In genomic region chr22:40406063-40406890, GRCh38 we compare ENCODE assay signal across 30 cellular contexts. TPM values are rescaled to one million over a fixed set of nuclear protein-coding genes. Genes with fewer than 3 reads are reported as not detected.
DNase-seq lines count a peak whose midpoint lies in the region; ATAC-seq, FAIRE-seq and TF ChIP-seq lines count a peak whose summit lies in the region.
"Had no signal": no experiment of that assay in that cellular context is flagged by ENCODE, and none has a peak within 500 bp of the region (broad histone marks: within the 10 kb centered on the region; RNA-seq: fewer than 3 reads in every experiment).

No MANE protein-coding gene starts in this region.

- no peak overlapping the region for H2BK20ac ChIP-seq in IMR-90 (ENCODE audit: low read depth, low read length)

- H3K9me3 ChIP-seq in IMR-90 (ENCODE audit: control insufficient read depth, insufficient read depth, low read length) (no peaks in the 10 kb centered on the region), lower lobe of right lung (no peaks in the 10 kb centered on the region), HepG2 (ENCODE audit: low read length) (no peaks in the 10 kb centered on the region)
- H3K9me3 ChIP-seq: A549; BLaER1 treated with 17β-estradiol and CSF1 and Interleukin-3, amounts not matched to agents 10 nM and 100 nM; Caco-2 had no signal

- H2AK5ac ChIP-seq in IMR-90 (ENCODE audit: low read depth, low read length) = no peak overlapping the region

- H3K4me2 ChIP-seq in IMR-90 (ENCODE audit: low read depth, low read length) (no peak overlapping the region), HepG2 (ENCODE audit: low read depth, low read length) (no peak overlapping the region)
- H3K4me2 ChIP-seq: A549 had no signal

- H2BK120ac ChIP-seq in IMR-90 (ENCODE audit: low read depth, low read length) = no peak overlapping the region

- peaks cover 28% of the 10 kb centered on the region for H4K20me1 ChIP-seq in IMR-90 (ENCODE audit: insufficient read depth, low read length)
- H4K20me1 ChIP-seq in HepG2 (ENCODE audit: insufficient read depth, low read length) = no peaks in the 10 kb centered on the region

- BruUV-seq in IMR-90 (replicated peaks; lab: Mats Ljungman, UMichigan) = no TSS peak
- no TSS peak for BruUV-seq in HepG2 (replicated peaks; lab: Mats Ljungman, UMichigan)

- no peak overlapping the region for H3K56ac ChIP-seq in IMR-90 (ENCODE audit: extremely low read depth, insufficient read depth, low read length)

- H4K5ac ChIP-seq in IMR-90 (ENCODE audit: low read depth, low read length) = no peak overlapping the region

- H2AK9ac ChIP-seq in IMR-90 (replicated peaks; ENCODE audit: low read depth, low read length, poor library complexity) = peak overlapping the region; percentile 9

- H2AFZ ChIP-seq in IMR-90 (replicated peaks; ENCODE audit: low read length, poor library complexity) (peak overlapping the region; percentile 63), HepG2 (ENCODE audit: low read length) (no peak overlapping the region)

- TF ChIP-seq POLR2A in IMR-90 (IDR thresholded peaks at IDR 0.05; ENCODE audit: low read depth, low read length) = no peak
- TF ChIP-seq POLR2A in HepG2 (IDR thresholded peaks at IDR 0.05; ENCODE audit: insufficient read depth in 1 of 2, low read depth in 2 of 2, low read length in 2 of 2) = no peak

- TF ChIP-seq RAD21 in IMR-90 (IDR thresholded peaks at IDR 0.05; ENCODE audit: low read length) (no peak), HepG2 (CRISPR knock-in tag; IDR thresholded peaks at IDR 0.05) (no peak)

- 92% methylated on average over 16 of the region's 31 CpGs; no CpG with 5 or more reads in 1 of the 2 experiments for WGBS in IMR-90 (ENCODE audit: extremely low coverage in 2 of 2, insufficient read length in 1 of 2), 2 experiments
- WGBS in HepG2 (ENCODE audit: low lambda C conversion rate) = 96% methylated on average over 18 of the region's 31 CpGs

- H3K23ac ChIP-seq in IMR-90 (ENCODE audit: low read depth, low read length) = no peak overlapping the region

- H3K27me3 ChIP-seq in IMR-90 (ENCODE audit: control insufficient read depth, insufficient read depth, low read length) (no peaks in the 10 kb centered on the region), lower lobe of right lung (ENCODE audit: low read depth) (no peaks in the 10 kb centered on the region), HepG2 (ENCODE audit: control insufficient read depth in 1 of 2, insufficient read depth in 2 of 2, low read length in 2 of 2) (no peaks in the 10 kb centered on the region)
- H3K27me3 ChIP-seq: BLaER1 treated with 17β-estradiol and CSF1 and Interleukin-3, amounts not matched to agents 10 nM and 100 nM had no signal

- H3K36me3 ChIP-seq in IMR-90 (ENCODE audit: control insufficient read depth, insufficient read depth, low read length) = peaks cover 88% of the 10 kb centered on the region
- peaks cover 99% of the 10 kb centered on the region for H3K36me3 ChIP-seq in lower lobe of right lung
- peaks cover 12 to 30% of the 10 kb centered on the region in 2 experiments for H3K36me3 ChIP-seq in HepG2 (replicated peaks in 1 of 2; ENCODE audit: control insufficient read depth in 1 of 2, insufficient read depth in 2 of 2, low read length in 2 of 2)

- intact Hi-C loops in IMR-90 (cut with micrococcal nuclease) (no loop called here), lower lobe of right lung (cut with DNase I) (no loop called here), sciatic nerve (cut with DNase I) (no loop called here), HepG2 (cut with micrococcal nuclease; ENCODE audit: unreplicated experiment) (no loop called here)

- dilution Hi-C loops in IMR-90 (cut with HindIII; ENCODE audit: low sequenced_read_pairs, unreplicated experiment) = no loop called here

- in situ Hi-C loops in IMR-90 (cut with MboI; ENCODE audit: low sequenced_read_pairs) = no loop called here
- in situ Hi-C loops in HepG2 (cut with HindIII; ENCODE audit: extremely low pct_ligation_motif_present, low pct_unique_long_range_greater_than_20kb) = no loop called here

- no peaks in the 10 kb centered on the region for H3K79me2 ChIP-seq in HepG2 (ENCODE audit: insufficient read depth, low read length)

- TF ChIP-seq CTCF in IMR-90 (conservative IDR thresholded peaks at IDR 0.05; ENCODE audit: low read depth, low read length) = no peak
- no peak for TF ChIP-seq CTCF in RWPE1 (conservative IDR thresholded peaks at IDR 0.05; ENCODE audit: low read depth)
- no peak for TF ChIP-seq CTCF in lower lobe of right lung (IDR thresholded peaks at IDR 0.05)
- TF ChIP-seq CTCF in HepG2 (CRISPR knock-in tag; IDR thresholded peaks at IDR 0.05) = no peak

- no peak overlapping the region for H3K27ac ChIP-seq in IMR-90 (ENCODE audit: insufficient read depth, low read length)
- H3K27ac ChIP-seq in RWPE1 = peak overlapping the region; percentile 65; the same call in 1 of the 2 replicates
- H3K27ac ChIP-seq in lower lobe of right lung = no peak overlapping the region
- H3K27ac ChIP-seq in HepG2 (ENCODE audit: extremely low read length, insufficient read depth, low read length) = no peak overlapping the region

- H2BK5ac ChIP-seq in IMR-90 (ENCODE audit: low read depth, low read length, poor library complexity, severe bottlenecking) = no peak overlapping the region

- H3K9ac ChIP-seq in IMR-90 (ENCODE audit: low read depth, low read length) (no peak overlapping the region), HepG2 (ENCODE audit: insufficient read depth, low read depth, low read length) (no peak overlapping the region)
- H3K9ac ChIP-seq: BLaER1 treated with 17β-estradiol and CSF1 and Interleukin-3, amounts not matched to agents 10 nM and 100 nM had no signal

- no peak for ATAC-seq in IMR-90 (ENCODE audit: low read depth)
- no peak for ATAC-seq in lower lobe of right lung
- ATAC-seq in sciatic nerve = no peak
- ATAC-seq in HepG2 = no peak
- ATAC-seq in HG02970 (IDR thresholded peaks at IDR 0.05; ENCODE audit: low FRiP score, unreplicated experiment) = no peak
- ATAC-seq in HG02642 (IDR thresholded peaks at IDR 0.05; ENCODE audit: poor library complexity, unreplicated experiment) = no peak
- ATAC-seq: HCT116, PC-3 had no signal

- no peak overlapping the region for H2BK15ac ChIP-seq in IMR-90 (ENCODE audit: low read depth, low read length)

- H3K4ac ChIP-seq in IMR-90 (ENCODE audit: low read depth, low read length) = no peak overlapping the region

- no peak for TF ChIP-seq EP300 in HepG2 (IDR thresholded peaks at IDR 0.05; ENCODE audit: low read depth in 2 of 2, low read length in 2 of 2)
- TF ChIP-seq EP300 in HepG2 (CRISPR knock-in tag; IDR thresholded peaks at IDR 0.05; ENCODE audit: borderline replicate concordance) = no peak

- DNase-seq in IMR-90 (no peak), RWPE1 (ENCODE audit: low spot score) (no peak), lower lobe of right lung (peak; percentile 25), sciatic nerve (ENCODE audit: low spot score) (peak; percentile 51), HepG2 (ENCODE audit: low spot score) (no peak), hepatic stellate cell (ENCODE audit: low spot score) (no peak)
- DNase-seq: AML-193; Caco-2; CD4-positive, alpha-beta memory T cell; EL; GDM1; KG1; MM.1S; NCI-H1417; NCI-H1694; NCI-H2029 treated with DMSO at 0.1 percent for 48 hours; NCI-H446 treated with DMSO at 0.1 percent for 48 hours; NCI-H526; NCI-H82; NK-92 treated with Interleukin-12 subunit alpha and Interleukin-12 subunit beta, amount 100 ng/mL, for 24 hours; PC-3; SHP77 had no signal

- POLR2A ChIA-PET in IMR-90 (lab: Charles Lee; ENCODE audit: unreplicated experiment) (no interaction called here), RWPE1 (lab: Yijun Ruan, JAX; ENCODE audit: low non-redundant PET) (no interaction called here), HepG2 (lab: Yijun Ruan, JAX) (no interaction called here)

- H4K91ac ChIP-seq in IMR-90 (ENCODE audit: insufficient read depth, low read depth, low read length) = no peak overlapping the region

- peaks cover 13% of the 10 kb centered on the region; the same call in 1 of the 2 replicates for H3K9me1 ChIP-seq in IMR-90 (ENCODE audit: insufficient read depth, low read length)

- peaks cover 3% of the 10 kb centered on the region; the same call in 1 of the 2 replicates for H3K4me1 ChIP-seq in IMR-90 (ENCODE audit: control insufficient read depth, insufficient read depth, low read length)
- peaks cover 10% of the 10 kb centered on the region for H3K4me1 ChIP-seq in lower lobe of right lung
- H3K4me1 ChIP-seq in HepG2 (ENCODE audit: insufficient read depth, low read length) = no peaks in the 10 kb centered on the region
- H3K4me1 ChIP-seq: Caco-2 had no signal

- H4K8ac ChIP-seq in IMR-90 (ENCODE audit: low read depth in 2 of 2, low read length in 2 of 2) = no peak overlapping the region

- H3K18ac ChIP-seq in IMR-90 (ENCODE audit: low read depth, low read length) = no peak overlapping the region

- CTCF ChIA-PET in IMR-90 (lab: Yijun Ruan, JAX) (no interaction called here), RWPE1 (lab: Yijun Ruan, JAX) (no interaction called here), HepG2 (lab: Yijun Ruan, JAX; ENCODE audit: low intra/inter-chr PET ratio, low total read pairs) (no interaction called here)

- H3K4me3 ChIP-seq in IMR-90 (ENCODE audit: insufficient read depth, low read depth, low read length) (no peak overlapping the region), lower lobe of right lung (no peak overlapping the region), HepG2 (replicated peaks in 1 of 3; ENCODE audit: insufficient read depth in 1 of 3, low read depth in 2 of 3, low read length in 3 of 3) (no peak overlapping the region)
- H3K4me3 ChIP-seq: A549; BLaER1 treated with 17β-estradiol and CSF1 and Interleukin-3, amounts not matched to agents 10 nM and 100 nM had no signal

- FAIRE-seq in HepG2 (lab: Jason Lieb, UNC) = no peak
- FAIRE-seq: A549, GM12891, GM19239, H1 had no signal

- H3K14ac ChIP-seq in IMR-90 (replicated peaks; ENCODE audit: low read depth, low read length) = no peak overlapping the region

- peaks cover 31 to 45% of the 10 kb centered on the region in 2 experiments for H3K79me1 ChIP-seq in IMR-90 (ENCODE audit: low read depth in 1 of 2, low read length in 2 of 2)

RNA-seq across cellular contexts. Expression of gene SGSM3, which starts 35.9 kb away (rescaled TPM):
- 36.4 and 47.5 TPM in 2 replicates for total RNA-seq in IMR-90 (2012; rRNA removed)
- polyA plus RNA-seq in IMR-90 (2012; rRNA removed) = 90.1 and 97.4 TPM in 2 replicates
- 53.3 and 63.2 TPM in 2 replicates for polyA plus RNA-seq in IMR-90 (2012; cell fraction: cytosol; rRNA removed)
- polyA plus RNA-seq in IMR-90 (2012; cell fraction: nucleus; rRNA removed; ENCODE audit: low replicate concordance) = 505 and 1,239 TPM in 2 replicates
- total RNA-seq in lower lobe of right lung = 80.3 TPM
- total RNA-seq in sciatic nerve = 55.9 TPM
- 10.8 and 15.7 TPM in 2 replicates for total RNA-seq in HepG2 (2016; rRNA removed; fragmentation: Illumina TruSeq; extraction: Trizol)
- total RNA-seq in HepG2 (2016; cell fraction: cytosol; rRNA removed; fragmentation: Illumina TruSeq; extraction: Trizol; ENCODE audit: low read depth) = 12.7 and 13.4 TPM in 2 replicates
- total RNA-seq in HepG2 (2016; cell fraction: insoluble cytoplasmic fraction; rRNA removed; fragmentation: Illumina TruSeq; extraction: Trizol) = 8.1 and 17.9 TPM in 2 replicates
- total RNA-seq in HepG2 (2016; cell fraction: membrane; rRNA removed; fragmentation: Illumina TruSeq; extraction: Trizol) = 12.6 and 12.7 TPM in 2 replicates
- 18.0 and 19.9 TPM in 2 replicates for total RNA-seq in HepG2 (2016; cell fraction: nucleus; rRNA removed; fragmentation: Illumina TruSeq; extraction: Trizol)
- polyA plus RNA-seq in HepG2 (2011; rRNA removed) = 23.8 and 30.6 TPM in 2 replicates
- polyA plus RNA-seq in HepG2 (2011; cell fraction: cytosol; rRNA removed) = 8.3 and 16.1 TPM in 2 replicates
- polyA plus RNA-seq in HepG2 (2011; cell fraction: nucleus; rRNA removed) = 265 and 362 TPM in 2 replicates
- 12.7 and 19.1 TPM in 2 replicates for polyA plus RNA-seq in HepG2 (2012)
- 5.0 and 5.7 TPM in 2 replicates for polyA plus RNA-seq in HepG2 (2016; cell fraction: cytosol; fragmentation: Illumina TruSeq; extraction: Trizol; ENCODE audit: low read depth)
- polyA plus RNA-seq in HepG2 (2016; cell fraction: insoluble cytoplasmic fraction; fragmentation: Illumina TruSeq; extraction: Trizol; ENCODE audit: low read depth) = 8.9 and 11.3 TPM in 2 replicates
- polyA plus RNA-seq in HepG2 (2016; cell fraction: membrane; fragmentation: Illumina TruSeq; extraction: Trizol; ENCODE audit: low read depth) = 8.8 and 9.1 TPM in 2 replicates
- 46.2 and 59.6 TPM in 2 replicates for polyA plus RNA-seq in HepG2 (2016; cell fraction: nucleus; fragmentation: Illumina TruSeq; extraction: Trizol; ENCODE audit: insufficient read depth, low read depth)
- 20.1 and 47.7 TPM in 2 replicates for polyA minus RNA-seq in HepG2 (2011; rRNA and poly(A)+ RNA removed; ENCODE audit: low replicate concordance)
- polyA minus RNA-seq in HepG2 (2011; cell fraction: cytosol; rRNA and poly(A)+ RNA removed) = 3.8 and 6.1 TPM in 2 replicates
- 22.9 and 34.2 TPM in 2 replicates for polyA minus RNA-seq in HepG2 (2011; cell fraction: nucleus; rRNA and poly(A)+ RNA removed)

RNA-seq across cellular contexts. Expression of gene ADSL, which starts 60.0 kb away (rescaled TPM):
- total RNA-seq in IMR-90 (2012; rRNA removed) = 181 and 229 TPM in 2 replicates
- polyA plus RNA-seq in IMR-90 (2012; rRNA removed) = 89.8 and 93.6 TPM in 2 replicates
- 54.2 and 95.4 TPM in 2 replicates for polyA plus RNA-seq in IMR-90 (2012; cell fraction: cytosol; rRNA removed)
- 84.2 and 143 TPM in 2 replicates for polyA plus RNA-seq in IMR-90 (2012; cell fraction: nucleus; rRNA removed; ENCODE audit: low replicate concordance)
- 38.1 TPM for total RNA-seq in lower lobe of right lung
- total RNA-seq in sciatic nerve = 32.8 TPM
- total RNA-seq in HepG2 (2016; rRNA removed; fragmentation: Illumina TruSeq; extraction: Trizol) = 174 and 246 TPM in 2 replicates
- total RNA-seq in HepG2 (2016; cell fraction: cytosol; rRNA removed; fragmentation: Illumina TruSeq; extraction: Trizol; ENCODE audit: low read depth) = 48.4 and 50.9 TPM in 2 replicates
- 170 and 259 TPM in 2 replicates for total RNA-seq in HepG2 (2016; cell fraction: insoluble cytoplasmic fraction; rRNA removed; fragmentation: Illumina TruSeq; extraction: Trizol)
- total RNA-seq in HepG2 (2016; cell fraction: membrane; rRNA removed; fragmentation: Illumina TruSeq; extraction: Trizol) = 74.9 and 82.1 TPM in 2 replicates
- total RNA-seq in HepG2 (2016; cell fraction: nucleus; rRNA removed; fragmentation: Illumina TruSeq; extraction: Trizol) = 104 TPM in 2 replicates
- 123 and 126 TPM in 2 replicates for polyA plus RNA-seq in HepG2 (2011; rRNA removed)
- 146 and 165 TPM in 2 replicates for polyA plus RNA-seq in HepG2 (2011; cell fraction: cytosol; rRNA removed)
- polyA plus RNA-seq in HepG2 (2011; cell fraction: nucleus; rRNA removed) = 121 and 128 TPM in 2 replicates
- polyA plus RNA-seq in HepG2 (2012) = 85.3 and 95.9 TPM in 2 replicates
- polyA plus RNA-seq in HepG2 (2016; cell fraction: cytosol; fragmentation: Illumina TruSeq; extraction: Trizol; ENCODE audit: low read depth) = 29.4 and 31.7 TPM in 2 replicates
- polyA plus RNA-seq in HepG2 (2016; cell fraction: insoluble cytoplasmic fraction; fragmentation: Illumina TruSeq; extraction: Trizol; ENCODE audit: low read depth) = 192 and 202 TPM in 2 replicates
- polyA plus RNA-seq in HepG2 (2016; cell fraction: membrane; fragmentation: Illumina TruSeq; extraction: Trizol; ENCODE audit: low read depth) = 40.9 and 42.5 TPM in 2 replicates
- 112 and 125 TPM in 2 replicates for polyA plus RNA-seq in HepG2 (2016; cell fraction: nucleus; fragmentation: Illumina TruSeq; extraction: Trizol; ENCODE audit: insufficient read depth, low read depth)
- 148 and 183 TPM in 2 replicates for polyA minus RNA-seq in HepG2 (2011; rRNA and poly(A)+ RNA removed; ENCODE audit: low replicate concordance)
- 49.9 and 55.2 TPM in 2 replicates for polyA minus RNA-seq in HepG2 (2011; cell fraction: cytosol; rRNA and poly(A)+ RNA removed)
- 79.3 and 97.1 TPM in 2 replicates for polyA minus RNA-seq in HepG2 (2011; cell fraction: nucleus; rRNA and poly(A)+ RNA removed)

Comparison
In these comparisons a context has a peak if more than half of its experiments do, and no peak if none do; other contexts are left out.
1. DNase-seq: peak in lower lobe of right lung (single experiment) and sciatic nerve (single experiment); none in IMR-90 (single experiment), RWPE1 (single experiment), HepG2 (single experiment) and hepatic stellate cell (single experiment).